Comparison of ENCODE assay signal across 17 cellular contexts in the genomic region with DNA sequence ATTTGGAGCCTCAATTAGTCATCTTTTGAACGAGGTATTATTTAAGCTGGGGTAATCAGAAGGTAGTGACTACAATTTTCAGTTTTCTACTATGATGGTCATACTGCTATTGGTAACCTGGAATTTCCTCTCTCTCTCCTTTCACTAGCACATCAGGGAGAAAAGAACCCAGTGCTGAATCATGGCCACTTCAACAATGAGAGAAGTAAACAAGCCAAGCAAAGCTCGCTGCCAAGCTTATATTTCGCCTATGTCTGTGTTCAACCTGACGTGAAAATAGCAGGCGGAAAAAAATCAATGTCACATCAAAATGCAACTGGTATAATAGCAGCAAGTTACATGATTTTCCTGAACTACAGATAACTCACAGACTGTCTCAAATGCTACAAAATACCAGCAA. TPM values are rescaled to one million over a fixed set of nuclear protein-coding genes. Genes with fewer than 3 reads are reported as not detected.
DNase-seq lines count a peak whose midpoint lies in the region; ATAC-seq, FAIRE-seq and TF ChIP-seq lines count a peak whose summit lies in the region.
"Had no signal": no experiment of that assay in that cellular context is flagged by ENCODE, and none has a peak within 500 bp of the region (broad histone marks: within the 10 kb centered on the region; RNA-seq: fewer than 3 reads in every experiment).

No MANE protein-coding gene starts in this region.

- POLR2A ChIA-PET in AG04450 (lab: Yijun Ruan, JAX), result interaction anchor here (0.5 to 0.9 kb wide), 2 partner anchors 21 to 466 kb away, joined by 3 to 5 read pairs; no protein-coding TSS in a partner anchor

- ATAC-seq in GM18511 (IDR thresholded peaks at IDR 0.05; ENCODE audit: unreplicated experiment), result no peak
- ATAC-seq in GM21528 (IDR thresholded peaks at IDR 0.05; ENCODE audit: low FRiP score, unreplicated experiment), result no peak
- ATAC-seq: left ventricle myocardium superior had no signal

- H3K4me3 ChIP-seq in AG04450 (ENCODE audit: low read depth, low read length), result no peak overlapping the region; the same call in 1 of the 2 replicates
- H3K4me3 ChIP-seq in WI38 (ENCODE audit: low read depth, low read length), result 0 out of 2 replicates have a peak overlapping the region, but pooled peaks have one; percentile 11
- H3K4me3 ChIP-seq: neural progenitor cell, uterus had no signal

- H3K27ac ChIP-seq in AG04450 (ENCODE audit: low read depth, low read length), result peak overlapping the region; percentile 3
- H3K27ac ChIP-seq: neural progenitor cell, uterus had no signal

- H3K9me3 ChIP-seq in AG04450 (ENCODE audit: control insufficient read depth, insufficient read depth, low read length), result no peaks in the 10 kb centered on the region
- H3K9me3 ChIP-seq: uterus had no signal

- DNase-seq in AG04450 (ENCODE audit: low read depth, low spot score) (peak; percentile 33), NCI-H1105 treated with DMSO at 0.1 percent for 48 hours (lab: John Stamatoyannopoulos, UW) (peak; percentile 26), COLO829 (ENCODE audit: low spot score) (no peak), GM10266 (ENCODE audit: extremely low spot score) (no peak)
- DNase-seq: ACHN; DMS 273 treated with DMSO at 0.1 percent for 48 hours; effector memory CD4-positive, alpha-beta T cell; head of caudate nucleus; stimulated activated CD8-positive, alpha-beta memory T cell treated with anti-CD3 and anti-CD28 coated beads, Interleukin-4, amount 100 ng/mL, for 48 hours; SW 1271; uterus had no signal

- peak; percentile 47 for FAIRE-seq in islet of Langerhans (lab: Jason Lieb, UNC)

- H3K27me3 ChIP-seq in AG04450 (ENCODE audit: control insufficient read depth, insufficient read depth, low read length), result no peaks in the 10 kb centered on the region
- H3K27me3 ChIP-seq: neural progenitor cell, uterus had no signal

- CTCF ChIA-PET in AG04450 (lab: Charles Lee), result interaction anchor here (0.8 to 1.6 kb wide), 4 partner anchors 11 to 275 kb away, joined by 3 to 5 read pairs (median 4); no protein-coding TSS in a partner anchor

- TF ChIP-seq CTCF in AG04450 (IDR thresholded peaks at IDR 0.05; ENCODE audit: low read depth, low read length) (no peak), WI38 (IDR thresholded peaks at IDR 0.05; ENCODE audit: low read depth, low read length) (no peak), GM10266 (IDR thresholded peaks at IDR 0.05; ENCODE audit: control insufficient read depth, insufficient read depth, low read depth, missing control alignments) (no peak)

RNA-seq across cellular contexts. Expression of a gene that starts 38.2 kb away (rescaled TPM):
- 5.0 and 7.4 TPM in 2 replicates for polyA plus RNA-seq in AG04450 (2011; rRNA removed)
- 38.8 and 50.1 TPM in 2 replicates for polyA minus RNA-seq in AG04450 (2011; rRNA and poly(A)+ RNA removed)

Comparison
In these comparisons a context has a peak if more than half of its experiments do, and no peak if none do; other contexts are left out.
1. DNase-seq: peak in AG04450 (single experiment) and NCI-H1105 treated with DMSO at 0.1 percent for 48 hours (single experiment); none in COLO829 (single experiment) and GM10266 (single experiment).